Comparison of ENCODE assay signal across 15 cellular contexts in the genomic region with DNA sequence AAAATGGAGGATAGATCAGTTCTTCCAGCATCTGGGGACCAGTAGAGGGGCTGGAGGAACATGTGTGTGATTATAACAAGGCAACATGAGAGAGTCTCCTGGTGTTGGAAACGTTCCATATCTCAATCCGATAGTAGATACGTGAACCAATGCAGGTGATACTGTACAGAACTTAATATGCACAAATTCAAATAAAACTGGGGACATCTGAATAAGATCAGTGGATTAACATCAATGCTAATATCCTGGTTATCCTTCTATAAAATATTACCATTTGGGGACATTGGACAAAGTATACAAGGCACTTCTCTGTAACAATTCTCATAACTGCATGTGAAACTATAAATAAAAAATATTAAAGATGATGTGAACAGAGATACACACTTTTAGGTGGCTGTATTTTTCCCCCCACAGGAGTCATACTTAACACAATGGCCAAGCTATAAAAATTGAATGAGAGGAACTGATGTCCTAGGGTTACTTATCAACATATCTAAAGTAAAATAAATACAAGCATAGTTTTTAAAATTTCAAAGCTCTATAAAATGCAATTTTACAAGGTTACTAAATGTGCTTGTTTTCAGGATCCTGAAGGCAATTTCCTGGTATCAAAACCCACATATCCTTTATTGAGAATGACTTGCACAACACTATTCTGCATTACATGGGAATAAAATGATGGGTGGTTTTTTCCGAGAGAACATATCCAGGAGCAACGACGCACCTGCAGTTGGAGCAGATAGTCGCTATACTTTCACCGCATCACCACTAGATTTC. TPM values are rescaled to one million over a fixed set of nuclear protein-coding genes. Genes with fewer than 3 reads are reported as not detected.
DNase-seq lines count a peak whose midpoint lies in the region; ATAC-seq and TF ChIP-seq lines count a peak whose summit lies in the region.
"Had no signal": no experiment of that assay in that cellular context is flagged by ENCODE, and none has a peak within 500 bp of the region (broad histone marks: within the 10 kb centered on the region; RNA-seq: fewer than 3 reads in every experiment).

No MANE protein-coding gene starts in this region.

- no peak for DNase-seq in GM23338 (ENCODE audit: low spot score)
- DNase-seq in PC-3 = peak; percentile 68
- DNase-seq in caudate nucleus (lab: John Stamatoyannopoulos, UW) = peak in 1 of 61 donors; percentile 24
- DNase-seq in posterior vena cava (ENCODE audit: low spot score) = no peak
- no peak for DNase-seq in G401 (ENCODE audit: low spot score)
- no peak for DNase-seq in right atrium auricular region (ENCODE audit: low spot score)
- DNase-seq: 8988T; Calu3; CD8-positive, alpha-beta T cell; DMS79 treated with DMSO at 0.1 percent for 48 hours; H9 had no signal

- no peaks in the 10 kb centered on the region for H3K36me3 ChIP-seq in GM23338 (ENCODE audit: insufficient read depth)
- H3K36me3 ChIP-seq in PC-3 (ENCODE audit: low read depth, low read length) = no peaks in the 10 kb centered on the region
- H3K36me3 ChIP-seq in right atrium auricular region = no peaks in the 10 kb centered on the region
- H3K36me3 ChIP-seq: BLaER1 had no signal

- TF ChIP-seq CTCF in GM23338 (conservative IDR thresholded peaks at IDR 0.05; ENCODE audit: low read depth in 2 of 2) (no peak), PC-3 (conservative IDR thresholded peaks at IDR 0.05; ENCODE audit: low read depth, low read length) (no peak), right atrium auricular region (IDR thresholded peaks at IDR 0.05) (no peak)

- H3K4me2 ChIP-seq in GM23338 (0 out of 2 replicates have a peak overlapping the region, but pooled peaks have one; percentile 49), PC-3 (ENCODE audit: low read length) (peak overlapping the region; percentile 41)
- H3K4me2 ChIP-seq: BLaER1 had no signal

- H3K4me3 Mint-ChIP-seq in GM23338 = no peak overlapping the region
- H3K4me3 Mint-ChIP-seq: CD8-positive, alpha-beta T cell; H9 had no signal

- intact Hi-C loops in PC-3 (cut with micrococcal nuclease) (loop anchor here (1.0 kb wide), 1 partner anchor 81 kb away; no protein-coding TSS in a partner anchor), posterior vena cava (cut with DNase I) (no loop called here)

- POLR2A ChIA-PET in PC-3 (lab: Charles Lee; ENCODE audit: unreplicated experiment) = no interaction called here

- H3K79me2 ChIP-seq in GM23338 (replicated peaks; ENCODE audit: insufficient read depth) (no peaks in the 10 kb centered on the region), PC-3 (ENCODE audit: low read length) (no peaks in the 10 kb centered on the region)

- H3K4me3 ChIP-seq in GM23338 (no peak overlapping the region), PC-3 (ENCODE audit: low read length) (no peak overlapping the region), right atrium auricular region (no peak overlapping the region)
- H3K4me3 ChIP-seq: BLaER1, GM12878 had no signal

- peaks cover 10% of the 10 kb centered on the region; the same call in 2 of the 3 replicates for H3K4me1 Mint-ChIP-seq in GM23338

- in situ Hi-C loops in G401 (cut with HindIII; ENCODE audit: low sequenced_read_pairs) = no loop called here

- H3K27ac ChIP-seq in GM23338 (ENCODE audit: low read depth) (no peak overlapping the region), PC-3 (ENCODE audit: low read length) (peak overlapping the region; percentile 76), caudate nucleus (ENCODE audit: low read depth, low read length) (peak overlapping the region; percentile 84), right atrium auricular region (no peak overlapping the region)
- H3K27ac ChIP-seq: BLaER1, HL-60 had no signal

- H4K20me1 ChIP-seq in GM23338 (replicated peaks; ENCODE audit: insufficient read depth) (no peaks in the 10 kb centered on the region), PC-3 (ENCODE audit: low read length) (no peaks in the 10 kb centered on the region)
- H4K20me1 ChIP-seq: BLaER1 had no signal

- H3K9me3 ChIP-seq in PC-3 (ENCODE audit: low read length) (no peaks in the 10 kb centered on the region), right atrium auricular region (peaks cover 0 to 15% of the 10 kb centered on the region in 2 donors)

- H3K9me2 ChIP-seq in GM23338 (ENCODE audit: insufficient read depth) (no peaks in the 10 kb centered on the region), PC-3 (replicated peaks; ENCODE audit: low read length) (no peaks in the 10 kb centered on the region)

- peaks cover 18% of the 10 kb centered on the region for H3K4me1 ChIP-seq in GM23338 (ENCODE audit: insufficient read depth)
- H3K4me1 ChIP-seq in PC-3 (ENCODE audit: insufficient read depth, low read length) = peaks cover 63% of the 10 kb centered on the region
- no peaks in the 10 kb centered on the region for H3K4me1 ChIP-seq in right atrium auricular region

- peak overlapping the region; percentile 32 for H3K9ac ChIP-seq in PC-3 (ENCODE audit: low read length)
- H3K9ac ChIP-seq: BLaER1 had no signal

- no peak overlapping the region for H3K27ac Mint-ChIP-seq in GM23338
- H3K27ac Mint-ChIP-seq: CD8-positive, alpha-beta T cell; H9 had no signal

- H3K9me3 Mint-ChIP-seq in GM23338 = peaks cover 4% of the 10 kb centered on the region; the same call in 1 of the 3 replicates

- H2AFZ ChIP-seq in GM23338 = no peak overlapping the region
- no peak overlapping the region for H2AFZ ChIP-seq in PC-3 (ENCODE audit: low read length)

- H3K27me3 Mint-ChIP-seq in GM23338 (ENCODE audit: insufficient read depth, low read depth, poor library complexity) = no peaks in the 10 kb centered on the region

- no peaks in the 10 kb centered on the region for H3F3A ChIP-seq in GM23338 (replicated peaks; ENCODE audit: low read depth)
- peaks cover 5% of the 10 kb centered on the region for H3F3A ChIP-seq in PC-3 (ENCODE audit: low read length, unreplicated experiment)

- CTCF ChIA-PET in PC-3 (lab: Charles Lee) = interaction anchor here (2.5 kb wide), 1 partner anchor 72 kb away, joined by 8 read pairs; no protein-coding TSS in a partner anchor

- no peaks in the 10 kb centered on the region; the same call in 2 of the 3 replicates for H3K36me3 Mint-ChIP-seq in GM23338 (ENCODE audit: low read depth)
- H3K36me3 Mint-ChIP-seq: CD8-positive, alpha-beta T cell had no signal

- no peaks in the 10 kb centered on the region for H3K27me3 ChIP-seq in GM23338 (ENCODE audit: insufficient read depth)
- no peaks in the 10 kb centered on the region for H3K27me3 ChIP-seq in PC-3 (ENCODE audit: low read length)
- no peaks in the 10 kb centered on the region for H3K27me3 ChIP-seq in right atrium auricular region
- H3K27me3 ChIP-seq: BLaER1 had no signal

- ATAC-seq in GM23338 (no peak), PC-3 (peak; percentile 45), HG03571 (IDR thresholded peaks at IDR 0.05; ENCODE audit: unreplicated experiment) (no peak)
- ATAC-seq: CD8-positive, alpha-beta T cell; GM12878 had no signal

- BruUV-seq in PC-3 (replicated peaks; lab: Mats Ljungman, UMichigan) = no TSS peak

TF ChIP-seq in GM23338, 12 proteins besides CTCF, POLR2A, EP300 and RAD21:
- no peak for TF ChIP-seq STAT1 (IDR thresholded peaks at IDR 0.05; ENCODE audit: unreplicated experiment)
- TF ChIP-seq, protein P1, sequence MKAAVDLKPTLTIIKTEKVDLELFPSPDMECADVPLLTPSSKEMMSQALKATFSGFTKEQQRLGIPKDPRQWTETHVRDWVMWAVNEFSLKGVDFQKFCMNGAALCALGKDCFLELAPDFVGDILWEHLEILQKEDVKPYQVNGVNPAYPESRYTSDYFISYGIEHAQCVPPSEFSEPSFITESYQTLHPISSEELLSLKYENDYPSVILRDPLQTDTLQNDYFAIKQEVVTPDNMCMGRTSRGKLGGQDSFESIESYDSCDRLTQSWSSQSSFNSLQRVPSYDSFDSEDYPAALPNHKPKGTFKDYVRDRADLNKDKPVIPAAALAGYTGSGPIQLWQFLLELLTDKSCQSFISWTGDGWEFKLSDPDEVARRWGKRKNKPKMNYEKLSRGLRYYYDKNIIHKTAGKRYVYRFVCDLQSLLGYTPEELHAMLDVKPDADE (IDR thresholded peaks at IDR 0.05) = no peak
- TF ChIP-seq EZH2 (IDR thresholded peaks at IDR 0.05; ENCODE audit: low read depth, unreplicated experiment) = no peak
TF ChIP-seq in GM23338: peak in this region for 0.

RNA-seq across cellular contexts. Expression of a gene that starts 31.1 kb away (rescaled TPM):
- 108 and 116 TPM in 2 replicates for total RNA-seq in GM23338 (2014; rRNA removed; shearing (Covaris generic))
- 69.8 and 76.2 TPM in 2 replicates for polyA plus RNA-seq in GM23338 (2016; fragmentation: Nextera tagmentation; extraction: Ambion mirVana)
- 67.0 and 102 TPM in 2 replicates for total RNA-seq in PC-3 (2014; rRNA removed)
- 100 to 1,000 TPM in 1 of 2 donors, 10 to 100 TPM in 1; 91.3 to 101 TPM for total RNA-seq in posterior vena cava
- 36.8 and 59.5 TPM in 2 replicates for total RNA-seq in G401 (2014; rRNA removed; shearing (Covaris generic))
- total RNA-seq in right atrium auricular region = 100 to 1,000 TPM in 1 of 2 donors, 10 to 100 TPM in 1; 86.9 to 110 TPM
- total RNA-seq: CD8-positive, alpha-beta T cell had no signal

Comparison
In these comparisons a context has a peak if more than half of its experiments do, and no peak if none do; other contexts are left out.
1. H3K27ac ChIP-seq: peak in PC-3 (single experiment) and caudate nucleus (single experiment); none in GM23338 (single experiment) and right atrium auricular region (0 of 2).